In genomic region chr1:72221811-72222210, GRCh38 we compare ENCODE assay signal across 18 cellular contexts.
DNase-seq lines count a peak whose midpoint lies in the region; ATAC-seq, FAIRE-seq and TF ChIP-seq lines count a peak whose summit lies in the region.
"Had no signal": no experiment of that assay in that cellular context is flagged by ENCODE, and none has a peak within 500 bp of the region (broad histone marks: within the 10 kb centered on the region; RNA-seq: fewer than 3 reads in every experiment).

No MANE protein-coding gene starts in this region.

- H3K4ac ChIP-seq in neuronal stem cell (ENCODE audit: low read length) = no peak overlapping the region

- H2BK12ac ChIP-seq in neuronal stem cell (ENCODE audit: low read length) = no peak overlapping the region

- no peaks in the 10 kb centered on the region for H3K79me1 ChIP-seq in neuronal stem cell (ENCODE audit: low read depth, low read length)

- no peak overlapping the region for H3K9ac ChIP-seq in kidney (ENCODE audit: low read length in 2 of 2)
- no peak overlapping the region for H3K9ac ChIP-seq in neuronal stem cell (ENCODE audit: low read depth, low read length, poor library complexity)
- H3K9ac ChIP-seq: BLaER1 treated with 17β-estradiol and CSF1 and Interleukin-3, amounts not matched to agents 10 nM and 100 nM had no signal

- BruUV-seq in Calu3 (replicated peaks; lab: Mats Ljungman, UMichigan) = no TSS peak

- H3K36me3 ChIP-seq in kidney (ENCODE audit: control insufficient read depth in 1 of 2, insufficient read depth in 2 of 2, low read length in 2 of 2) (no peaks in the 10 kb centered on the region), neuronal stem cell (replicated peaks in 1 of 2; ENCODE audit: control insufficient read depth in 2 of 2, insufficient read depth in 2 of 2, low read length in 2 of 2) (no peaks in the 10 kb centered on the region), esophagus squamous epithelium (no peaks in the 10 kb centered on the region)
- H3K36me3 ChIP-seq: BLaER1 treated with 17β-estradiol and CSF1 and Interleukin-3, amounts not matched to agents 10 nM and 100 nM had no signal

- no peak overlapping the region for H3K4me3 ChIP-seq in kidney (ENCODE audit: low read length in 2 of 2)
- no peak overlapping the region for H3K4me3 ChIP-seq in neuronal stem cell (ENCODE audit: low read length in 2 of 2)
- no peak overlapping the region for H3K4me3 ChIP-seq in esophagus squamous epithelium
- H3K4me3 ChIP-seq: BLaER1 treated with 17β-estradiol and CSF1 and Interleukin-3, amounts not matched to agents 10 nM and 100 nM; GM23338 had no signal

- no peak overlapping the region for H4K8ac ChIP-seq in neuronal stem cell (ENCODE audit: low read depth, low read length)

- H3K9me3 ChIP-seq in kidney (ENCODE audit: control insufficient read depth in 1 of 2, low read length in 2 of 2) = no peaks in the 10 kb centered on the region
- no peaks in the 10 kb centered on the region for H3K9me3 ChIP-seq in neuronal stem cell (replicated peaks in 1 of 2; ENCODE audit: control insufficient read depth in 2 of 2, insufficient read depth in 1 of 2, low read depth in 1 of 2, low read length in 2 of 2)
- H3K9me3 ChIP-seq in esophagus squamous epithelium = no peaks in the 10 kb centered on the region
- H3K9me3 ChIP-seq: BLaER1 treated with 17β-estradiol and CSF1 and Interleukin-3, amounts not matched to agents 10 nM and 100 nM; Caco-2 had no signal

- H3K36me3 Mint-ChIP-seq in stimulated activated memory B cell treated with anti-CD40 and anti-IgM and Interleukin-4, amounts not matched to agents 10 μg/mL and 1 μg/mL and 100 μg/mL, for 72 hours = no peaks in the 10 kb centered on the region
- no peaks in the 10 kb centered on the region for H3K36me3 Mint-ChIP-seq in Calu3 (ENCODE audit: insufficient read depth, unreplicated experiment)
- H3K36me3 Mint-ChIP-seq: CD4-positive, CD25-positive, alpha-beta regulatory T cell; CD8-positive, alpha-beta memory T cell had no signal

- H3K4me1 ChIP-seq in kidney (ENCODE audit: control insufficient read depth in 1 of 2, insufficient read depth in 1 of 2, low read depth in 1 of 2, low read length in 2 of 2) (no peaks in the 10 kb centered on the region), neuronal stem cell (ENCODE audit: control insufficient read depth in 2 of 2, insufficient read depth in 1 of 2, low read depth in 1 of 2, low read length in 2 of 2) (no peaks in the 10 kb centered on the region), esophagus squamous epithelium (no peaks in the 10 kb centered on the region)
- H3K4me1 ChIP-seq: Caco-2 had no signal

- H3K14ac ChIP-seq in neuronal stem cell (ENCODE audit: low read length) = no peak overlapping the region

- peak overlapping the region; percentile 44 for H3K23ac ChIP-seq in neuronal stem cell (ENCODE audit: low read depth, low read length, poor library complexity)

- H2AK5ac ChIP-seq in neuronal stem cell (ENCODE audit: low read depth, low read length) = no peak overlapping the region

- no peak for FAIRE-seq in kidney (lab: Jason Lieb, UNC)
- FAIRE-seq: H54 had no signal

- no peak overlapping the region for H3K4me3 Mint-ChIP-seq in stimulated activated memory B cell treated with anti-CD40 and anti-IgM and Interleukin-4, amounts not matched to agents 10 μg/mL and 1 μg/mL and 100 μg/mL, for 72 hours
- H3K4me3 Mint-ChIP-seq in Calu3 (ENCODE audit: low read depth, unreplicated experiment) = no peak overlapping the region
- H3K4me3 Mint-ChIP-seq: B cell; CD4-positive, CD25-positive, alpha-beta regulatory T cell; CD8-positive, alpha-beta memory T cell; GM23338 had no signal

- no peaks in the 10 kb centered on the region for H3K27me3 Mint-ChIP-seq in stimulated activated memory B cell treated with anti-CD40 and anti-IgM and Interleukin-4, amounts not matched to agents 10 μg/mL and 1 μg/mL and 100 μg/mL, for 72 hours
- H3K27me3 Mint-ChIP-seq in Calu3 (ENCODE audit: unreplicated experiment) = no peaks in the 10 kb centered on the region
- H3K27me3 Mint-ChIP-seq: B cell; CD4-positive, CD25-positive, alpha-beta regulatory T cell; CD8-positive, alpha-beta memory T cell had no signal

- no peaks in the 10 kb centered on the region for H3K27me3 ChIP-seq in neuronal stem cell (ENCODE audit: control insufficient read depth in 3 of 3, insufficient read depth in 3 of 3, low read depth in 1 of 3, low read length in 3 of 3)
- no peaks in the 10 kb centered on the region for H3K27me3 ChIP-seq in esophagus squamous epithelium
- H3K27me3 ChIP-seq: BLaER1 treated with 17β-estradiol and CSF1 and Interleukin-3, amounts not matched to agents 10 nM and 100 nM had no signal

- no peak for TF ChIP-seq POLR2A in esophagus squamous epithelium (IDR thresholded peaks at IDR 0.05)

- H3K9me3 Mint-ChIP-seq in stimulated activated memory B cell treated with anti-CD40 and anti-IgM and Interleukin-4, amounts not matched to agents 10 μg/mL and 1 μg/mL and 100 μg/mL, for 72 hours = no peaks in the 10 kb centered on the region
- H3K9me3 Mint-ChIP-seq in Calu3 (ENCODE audit: low read depth, unreplicated experiment) = no peaks in the 10 kb centered on the region
- H3K9me3 Mint-ChIP-seq: GM23338 had no signal

- no CpG with 5 or more reads among the region's 1 CpG for whole genome bisulfite sequencing in neuronal stem cell (ENCODE audit: extremely low coverage in 2 of 2, insufficient read length in 2 of 2, insufficient replicate concordance in 1 of 2), 2 donors
- no CpG with 5 or more reads among the region's 1 CpG for WGBS in esophagus squamous epithelium, 2 donors

- intact Hi-C loops in kidney (cut with DNase I) (no loop called here), esophagus squamous epithelium (cut with DNase I) (no loop called here), Calu3 (cut with micrococcal nuclease; ENCODE audit: unreplicated experiment) (no loop called here)

- no peak overlapping the region for H2BK120ac ChIP-seq in neuronal stem cell (ENCODE audit: low read depth, low read length)

- H3K27ac ChIP-seq in kidney (ENCODE audit: low read depth in 2 of 2, low read length in 2 of 2) (no peak overlapping the region), neuronal stem cell (replicated peaks; ENCODE audit: low read length) (no peak overlapping the region), esophagus squamous epithelium (no peak overlapping the region)
- H3K27ac ChIP-seq: BLaER1 treated with 17β-estradiol and CSF1 and Interleukin-3, amounts not matched to agents 10 nM and 100 nM had no signal

- H2AFZ ChIP-seq in neuronal stem cell (ENCODE audit: low read length) = no peak overlapping the region
- H2AFZ ChIP-seq: GM23338 had no signal

- no peak for TF ChIP-seq CTCF in kidney (IDR thresholded peaks at IDR 0.05; ENCODE audit: borderline replicate concordance, extremely low read depth, insufficient read depth)
- TF ChIP-seq CTCF in esophagus squamous epithelium (IDR thresholded peaks at IDR 0.05) = no peak
- no peak for TF ChIP-seq CTCF in Calu3 (IDR thresholded peaks at IDR 0.05; ENCODE audit: unreplicated experiment)

- CTCF ChIA-PET in Calu3 (lab: Charles Lee) = no interaction called here

- no peak overlapping the region for H2BK15ac ChIP-seq in neuronal stem cell (ENCODE audit: low read length)

- DNase-seq in D341Med (ENCODE audit: low spot score) = peak; percentile 3
- peak; percentile 33 for DNase-seq in kidney
- no peak for DNase-seq in neuronal stem cell (ENCODE audit: low spot score)
- no peak for DNase-seq in esophagus squamous epithelium (lab: John Stamatoyannopoulos, UW)
- DNase-seq in epidermal melanocyte (ENCODE audit: insufficient read length, low spot score) = no peak
- DNase-seq in COLO668 (lab: John Stamatoyannopoulos, UW; ENCODE audit: unreplicated experiment) = no peak
- DNase-seq in Calu3 = no peak
- DNase-seq: Caco-2; CD4-positive, CD25-positive, alpha-beta regulatory T cell; CD8-positive, alpha-beta memory T cell; DMS79 treated with DMSO at 0.1 percent for 48 hours; GF-D8; HCEC 1CT had no signal

- no peaks in the 10 kb centered on the region for H3K4me1 Mint-ChIP-seq in stimulated activated memory B cell treated with anti-CD40 and anti-IgM and Interleukin-4, amounts not matched to agents 10 μg/mL and 1 μg/mL and 100 μg/mL, for 72 hours
- H3K4me1 Mint-ChIP-seq in Calu3 (ENCODE audit: low read depth, unreplicated experiment) = no peaks in the 10 kb centered on the region
- H3K4me1 Mint-ChIP-seq: B cell; CD4-positive, CD25-positive, alpha-beta regulatory T cell; CD8-positive, alpha-beta memory T cell; GM23338 had no signal

- H2BK5ac ChIP-seq in neuronal stem cell (ENCODE audit: low read length) = no peak overlapping the region

- peak; percentile 43 for ATAC-seq in stimulated activated memory B cell treated with anti-CD40 and anti-IgM and Interleukin-4, amounts not matched to agents 10 μg/mL and 1 μg/mL and 100 μg/mL, for 72 hours
- ATAC-seq: GM23338 had no signal

- no peak overlapping the region for H3K27ac Mint-ChIP-seq in stimulated activated memory B cell treated with anti-CD40 and anti-IgM and Interleukin-4, amounts not matched to agents 10 μg/mL and 1 μg/mL and 100 μg/mL, for 72 hours
- H3K27ac Mint-ChIP-seq in Calu3 (ENCODE audit: unreplicated experiment) = no peak overlapping the region
- H3K27ac Mint-ChIP-seq: B cell; CD4-positive, CD25-positive, alpha-beta regulatory T cell; CD8-positive, alpha-beta memory T cell; GM23338 had no signal

- H3K4me2 ChIP-seq in neuronal stem cell (ENCODE audit: insufficient read depth, low read length, poor library complexity, severe bottlenecking) = no peak overlapping the region
- H3K4me2 ChIP-seq: BLaER1 treated with 17β-estradiol and CSF1 and Interleukin-3, amounts not matched to agents 10 nM and 100 nM; GM23338 had no signal

- no peak overlapping the region for H4K91ac ChIP-seq in neuronal stem cell (ENCODE audit: low read depth, low read length, poor library complexity)

- H3K18ac ChIP-seq in neuronal stem cell (ENCODE audit: low read length) = peak overlapping the region; percentile 28

Comparison
In these comparisons a context has a peak if more than half of its experiments do, and no peak if none do; other contexts are left out.
1. DNase-seq: peak in D341Med (single experiment) and kidney (single experiment); none in neuronal stem cell (single experiment), esophagus squamous epithelium (single experiment), epidermal melanocyte (single experiment), COLO668 (single experiment) and Calu3 (single experiment).